Comparison of ENCODE assay signal across 8 cellular contexts in genomic region chr1:193060938-193061337, GRCh38. TPM values are rescaled to one million over a fixed set of nuclear protein-coding genes. Genes with fewer than 3 reads are reported as not detected.
DNase-seq lines count a peak whose midpoint lies in the region; ATAC-seq, FAIRE-seq and TF ChIP-seq lines count a peak whose summit lies in the region.

No MANE protein-coding gene starts in this region.

- intact Hi-C loops in activated naive CD4-positive, alpha-beta T cell treated with anti-CD3 and anti-CD28 coated beads for 36 hours (cut with micrococcal nuclease) = no loop called here
- intact Hi-C loops in PC-9 (cut with micrococcal nuclease; ENCODE audit: unreplicated experiment) = no loop called here

- no peaks in the 10 kb centered on the region for H3K9me3 Mint-ChIP-seq in activated naive CD4-positive, alpha-beta T cell treated with anti-CD3 and anti-CD28 coated beads for 36 hours
- no peaks in the 10 kb centered on the region for H3K9me3 Mint-ChIP-seq in activated naive CD4-positive, alpha-beta T cell treated with anti-CD3 and anti-CD28 coated beads, Interleukin-2, amount 50 U/mL, for 72 hours
- no peaks in the 10 kb centered on the region for H3K9me3 Mint-ChIP-seq in endodermal cell

- BruUV-seq in PC-9 (replicated peaks; lab: Mats Ljungman, UMichigan) = no TSS peak

- TF ChIP-seq CTCF in PC-9 (conservative IDR thresholded peaks at IDR 0.05) = no peak
- TF ChIP-seq CTCF in endodermal cell (conservative IDR thresholded peaks at IDR 0.05) = no peak
- no peak for TF ChIP-seq CTCF in GM13976 (IDR thresholded peaks at IDR 0.05; ENCODE audit: borderline replicate concordance, control extremely low read depth, extremely low read depth, insufficient read depth, missing control alignments)

- peaks cover 64% of the 10 kb centered on the region for H3K4me1 Mint-ChIP-seq in activated naive CD4-positive, alpha-beta T cell treated with anti-CD3 and anti-CD28 coated beads for 36 hours (ENCODE audit: low read depth)
- H3K4me1 Mint-ChIP-seq in endodermal cell = peaks cover 16% of the 10 kb centered on the region

- H3K27me3 ChIP-seq in PC-9 (ENCODE audit: insufficient read depth, low read depth) = no peaks in the 10 kb centered on the region
- H3K27me3 ChIP-seq in endodermal cell (ENCODE audit: control insufficient read depth, insufficient read depth, low read length, poor library complexity, severe bottlenecking) = peaks cover 35% of the 10 kb centered on the region
- H3K27me3 ChIP-seq in rectal smooth muscle tissue (ENCODE audit: control insufficient read depth, insufficient read depth, low read length) = no peaks in the 10 kb centered on the region

- peak overlapping the region; percentile 94 for H3K4me3 Mint-ChIP-seq in activated naive CD4-positive, alpha-beta T cell treated with anti-CD3 and anti-CD28 coated beads for 36 hours
- H3K4me3 Mint-ChIP-seq in endodermal cell = peak overlapping the region; percentile 83

- no peaks in the 10 kb centered on the region for H3K9me2 ChIP-seq in PC-9 (ENCODE audit: insufficient read depth)

- peaks cover 8% of the 10 kb centered on the region; the same call in 1 of the 2 replicates for H3K36me3 ChIP-seq in PC-9 (ENCODE audit: low read depth)
- peaks cover 6% of the 10 kb centered on the region for H3K36me3 ChIP-seq in endodermal cell (ENCODE audit: control insufficient read depth, insufficient read depth, low read length)
- no peaks in the 10 kb centered on the region for H3K36me3 ChIP-seq in rectal smooth muscle tissue (ENCODE audit: control insufficient read depth, insufficient read depth, low read length)

- peaks cover 5% of the 10 kb centered on the region; the same call in 1 of the 2 replicates for H4K20me1 ChIP-seq in PC-9 (ENCODE audit: insufficient read depth)

- H3K4me1 ChIP-seq in PC-9 (replicated peaks; ENCODE audit: insufficient read depth) (peaks cover 23% of the 10 kb centered on the region), endodermal cell (ENCODE audit: control insufficient read depth, insufficient read depth, low read length) (peaks cover 2% of the 10 kb centered on the region), rectal smooth muscle tissue (ENCODE audit: control insufficient read depth, insufficient read depth, low read length) (peaks cover 13% of the 10 kb centered on the region)

- 33 to 46% methylated on average over 2 of the region's 2 CpGs for WGBS in endodermal cell (ENCODE audit: insufficient coverage in 1 of 2, insufficient read length in 1 of 2), 2 experiments

- POLR2A ChIA-PET in PC-9 (lab: Charles Lee; ENCODE audit: unreplicated experiment) = no interaction called here

- peak overlapping the region; percentile 91 for H3K4me2 ChIP-seq in PC-9

- H3K27me3 Mint-ChIP-seq in activated naive CD4-positive, alpha-beta T cell treated with anti-CD3 and anti-CD28 coated beads for 36 hours (ENCODE audit: low read depth) = no peaks in the 10 kb centered on the region
- peaks cover 7% of the 10 kb centered on the region for H3K27me3 Mint-ChIP-seq in endodermal cell (ENCODE audit: insufficient read depth)

- no peak for ATAC-seq in activated naive CD4-positive, alpha-beta T cell treated with anti-CD3 and anti-CD28 coated beads, Interleukin-2, amount 50 U/mL, for 72 hours

- H3K9ac ChIP-seq in endodermal cell (ENCODE audit: extremely low read depth, low read length, poor library complexity, severe bottlenecking) (peak overlapping the region; percentile 93), rectal smooth muscle tissue (ENCODE audit: low read length) (no peak overlapping the region)

- peak overlapping the region; percentile 92 for H3K27ac ChIP-seq in PC-9
- H3K27ac ChIP-seq in endodermal cell (ENCODE audit: low read depth, low read length) = no peak overlapping the region
- peak overlapping the region; percentile 100 for H3K27ac ChIP-seq in rectal smooth muscle tissue (ENCODE audit: low read depth, low read length)

- H3K9me3 ChIP-seq in PC-9 (ENCODE audit: insufficient read depth, low read depth) = no peaks in the 10 kb centered on the region
- H3K9me3 ChIP-seq in endodermal cell (ENCODE audit: control insufficient read depth, low read length) = peaks cover 7% of the 10 kb centered on the region

- FAIRE-seq in RCC 7860 (lab: Jason Lieb, UNC) = no peak

- peak overlapping the region; percentile 95; the same call in 1 of the 2 replicates for H2AFZ ChIP-seq in PC-9

- H3K36me3 Mint-ChIP-seq in activated naive CD4-positive, alpha-beta T cell treated with anti-CD3 and anti-CD28 coated beads for 36 hours (ENCODE audit: low read depth) = peaks cover 16% of the 10 kb centered on the region
- peaks cover 33 to 39% of the 10 kb centered on the region in 2 donors for H3K36me3 Mint-ChIP-seq in activated naive CD4-positive, alpha-beta T cell treated with anti-CD3 and anti-CD28 coated beads, Interleukin-2, amount 50 U/mL, for 72 hours
- no peaks in the 10 kb centered on the region for H3K36me3 Mint-ChIP-seq in endodermal cell (ENCODE audit: low read depth)

- CTCF ChIA-PET in activated naive CD4-positive, alpha-beta T cell treated with anti-CD3 and anti-CD28 coated beads for 36 hours (lab: Charles Lee) = interaction anchor here (0.5 kb wide), 1 partner anchor 200 kb away, joined by 3 read pairs; no protein-coding TSS in a partner anchor
- CTCF ChIA-PET in PC-9 (lab: Charles Lee) = no interaction called here

- peaks cover 88% of the 10 kb centered on the region for H3K79me2 ChIP-seq in PC-9 (ENCODE audit: low read depth)

- H3K27ac Mint-ChIP-seq in activated naive CD4-positive, alpha-beta T cell treated with anti-CD3 and anti-CD28 coated beads for 36 hours = peak overlapping the region; percentile 46
- H3K27ac Mint-ChIP-seq in activated naive CD4-positive, alpha-beta T cell treated with anti-CD3 and anti-CD28 coated beads, Interleukin-2, amount 50 U/mL, for 72 hours = peak overlapping the region in 1 of 2 donors; percentile 97
- H3K27ac Mint-ChIP-seq in endodermal cell = no peak overlapping the region

- H3K4me3 ChIP-seq in PC-9 (peak overlapping the region; percentile 78), endodermal cell (ENCODE audit: low read length) (peak overlapping the region; percentile 93), rectal smooth muscle tissue (ENCODE audit: low read length) (no peak overlapping the region)

- in situ Hi-C loops in GM13976 (cut with MboI; ENCODE audit: low sequenced_read_pairs, unreplicated experiment) = no loop called here

- peaks cover 18% of the 10 kb centered on the region for H3F3A ChIP-seq in PC-9 (ENCODE audit: insufficient read depth, low read depth)

- DNase-seq in activated naive CD4-positive, alpha-beta T cell treated with anti-CD3 and anti-CD28 coated beads for 36 hours = peak; percentile 14
- no peak for DNase-seq in activated naive CD4-positive, alpha-beta T cell treated with anti-CD3 and anti-CD28 coated beads, Interleukin-2, amount 50 U/mL, for 72 hours (ENCODE audit: low spot score in 2 of 2)
- no peak for DNase-seq in PC-9
- no peak for DNase-seq in endodermal cell
- no peak for DNase-seq in NCI-H187 (lab: John Stamatoyannopoulos, UW)
- DNase-seq in RCC 7860 (ENCODE audit: low spot score) = no peak
- DNase-seq in GM13976 (ENCODE audit: low spot score) = no peak

RNA-seq across cellular contexts. Expression of gene RO60, which starts 1.5 kb away (rescaled TPM):
- total RNA-seq in activated naive CD4-positive, alpha-beta T cell treated with anti-CD3 and anti-CD28 coated beads for 36 hours = 10 to 100 TPM; 42.8 to 48.0 TPM
- total RNA-seq in activated naive CD4-positive, alpha-beta T cell treated with anti-CD3 and anti-CD28 coated beads, Interleukin-2, amount 50 U/mL, for 72 hours = 10 to 100 TPM; 48.2 to 68.9 TPM
- total RNA-seq in PC-9 (2021) (40.4 and 49.2 TPM in 2 replicates), endodermal cell (10 to 100 TPM; 79.4 to 92.0 TPM)
- 41.1 TPM for polyA plus RNA-seq in endodermal cell (2013, experiment 1 of 2)
- polyA plus RNA-seq in endodermal cell (2013, experiment 2 of 2) = 47.7 TPM

RNA-seq across cellular contexts. Expression of gene UCHL5, which starts 1.8 kb away (rescaled TPM):
- total RNA-seq in activated naive CD4-positive, alpha-beta T cell treated with anti-CD3 and anti-CD28 coated beads for 36 hours = 10 to 100 TPM; 63.4 to 68.8 TPM
- total RNA-seq in activated naive CD4-positive, alpha-beta T cell treated with anti-CD3 and anti-CD28 coated beads, Interleukin-2, amount 50 U/mL, for 72 hours = 10 to 100 TPM; 41.6 to 71.9 TPM
- total RNA-seq in PC-9 (2021) (37.0 and 49.3 TPM in 2 replicates), endodermal cell (10 to 100 TPM; 33.0 to 40.6 TPM)
- 32.7 TPM for polyA plus RNA-seq in endodermal cell (2013, experiment 1 of 2)
- 33.8 TPM for polyA plus RNA-seq in endodermal cell (2013, experiment 2 of 2)

RNA-seq across cellular contexts. Expression of gene GLRX2, which starts 44.3 kb away (rescaled TPM):
- total RNA-seq in activated naive CD4-positive, alpha-beta T cell treated with anti-CD3 and anti-CD28 coated beads for 36 hours = 10 to 100 TPM; 16.5 to 18.5 TPM
- total RNA-seq in activated naive CD4-positive, alpha-beta T cell treated with anti-CD3 and anti-CD28 coated beads, Interleukin-2, amount 50 U/mL, for 72 hours = 10 to 100 TPM; 18.6 to 32.2 TPM
- total RNA-seq in PC-9 (2021) (12.5 and 16.7 TPM in 2 replicates), endodermal cell (10 to 100 TPM in 1 of 2 donors, 1 to 10 TPM in 1; 8.6 to 11.0 TPM)
- polyA plus RNA-seq in endodermal cell (2013, experiment 1 of 2) = 5.3 TPM
- polyA plus RNA-seq in endodermal cell (2013, experiment 2 of 2) = 6.1 TPM
